11 cellular contexts compared by ENCODE assay signal in genomic region chr6:108946695-108947094, GRCh38.
DNase-seq lines count a peak whose midpoint lies in the region; ATAC-seq and TF ChIP-seq lines count a peak whose summit lies in the region.
"Had no signal": no experiment of that assay in that cellular context is flagged by ENCODE, and none has a peak within 500 bp of the region (broad histone marks: within the 10 kb centered on the region; RNA-seq: fewer than 3 reads in every experiment).

No MANE protein-coding gene starts in this region.

- DNase-seq in PC-3: no peak
- DNase-seq in dorsolateral prefrontal cortex: no peak
- no peak for DNase-seq in lung (ENCODE audit: low spot score)
- DNase-seq in NCI-H2196 (lab: John Stamatoyannopoulos, UW; ENCODE audit: unreplicated experiment): no peak
- no peak for DNase-seq in GM03348 (ENCODE audit: low spot score)
- DNase-seq in T1000 (lab: John Stamatoyannopoulos, UW): no peak
- DNase-seq in activated naive CD4-positive, alpha-beta T cell treated with anti-CD3 and anti-CD28 coated beads, Interleukin-2, amount 10 ng/mL, durations not matched to agents 7 days and 5 days: no peak
- DNase-seq: left cardiac atrium; NCI-H226; stimulated activated CD4-positive, alpha-beta T cell treated with anti-CD3 and anti-CD28 coated beads, Interleukin-2, amount 100 ng/mL, for 24 hours had no signal

- H2AFZ ChIP-seq in PC-3 (ENCODE audit: low read length): no peak overlapping the region

- no peaks in the 10 kb centered on the region for H3K36me3 Mint-ChIP-seq in activated naive CD4-positive, alpha-beta T cell treated with anti-CD3 and anti-CD28 coated beads, Interleukin-2, amount 10 ng/mL, durations not matched to agents 7 days and 5 days

- H3K4me1 ChIP-seq in PC-3 (ENCODE audit: insufficient read depth, low read length) (peaks cover 12% of the 10 kb centered on the region), lung (ENCODE audit: control insufficient read depth in 2 of 2, insufficient read depth in 2 of 2, low read length in 2 of 2) (peaks cover 17 to 35% of the 10 kb centered on the region in 2 donors)

- H3K36me3 ChIP-seq in PC-3 (ENCODE audit: low read depth, low read length) (no peaks in the 10 kb centered on the region), lung (ENCODE audit: control insufficient read depth in 2 of 2, insufficient read depth in 2 of 2, low read length in 2 of 2) (no peaks in the 10 kb centered on the region)

- H3K27me3 Mint-ChIP-seq in activated naive CD4-positive, alpha-beta T cell treated with anti-CD3 and anti-CD28 coated beads, Interleukin-2, amount 10 ng/mL, durations not matched to agents 7 days and 5 days: no peaks in the 10 kb centered on the region

- no peaks in the 10 kb centered on the region for H3K9me3 Mint-ChIP-seq in activated naive CD4-positive, alpha-beta T cell treated with anti-CD3 and anti-CD28 coated beads, Interleukin-2, amount 10 ng/mL, durations not matched to agents 7 days and 5 days

- no peak overlapping the region for H3K27ac Mint-ChIP-seq in activated naive CD4-positive, alpha-beta T cell treated with anti-CD3 and anti-CD28 coated beads, Interleukin-2, amount 10 ng/mL, durations not matched to agents 7 days and 5 days

- no peaks in the 10 kb centered on the region for H3F3A ChIP-seq in PC-3 (ENCODE audit: low read length, unreplicated experiment)

- peak overlapping the region; percentile 22; the same call in 1 of the 2 replicates for H3K4me2 ChIP-seq in PC-3 (ENCODE audit: low read length)

- ATAC-seq in PC-3 (no peak), lung (ENCODE audit: insufficient read depth, low FRiP score) (no peak)

- intact Hi-C loops in PC-3 (cut with micrococcal nuclease): no loop called here
- intact Hi-C loops in dorsolateral prefrontal cortex (cut with DNase I): no loop called here

- CTCF ChIA-PET in PC-3 (lab: Charles Lee): no interaction called here
- CTCF ChIA-PET in activated naive CD4-positive, alpha-beta T cell treated with anti-CD3 and anti-CD28 coated beads, Interleukin-2, amount 10 ng/mL, durations not matched to agents 7 days and 5 days (lab: Charles Lee): interaction anchor here (0.9 to 1.8 kb wide), 2 partner anchors 9 to 76 kb away, joined by 3 to 4 read pairs; no protein-coding TSS in a partner anchor

- no peaks in the 10 kb centered on the region for H3K9me2 ChIP-seq in PC-3 (replicated peaks; ENCODE audit: low read length)

- H3K79me2 ChIP-seq in PC-3 (ENCODE audit: low read length): no peaks in the 10 kb centered on the region

- H4K20me1 ChIP-seq in PC-3 (ENCODE audit: low read length): no peaks in the 10 kb centered on the region

- POLR2A ChIA-PET in PC-3 (lab: Charles Lee; ENCODE audit: unreplicated experiment): no interaction called here

- no peaks in the 10 kb centered on the region for H3K27me3 ChIP-seq in PC-3 (ENCODE audit: low read length)
- H3K27me3 ChIP-seq in dorsolateral prefrontal cortex: no peaks in the 10 kb centered on the region
- H3K27me3 ChIP-seq in lung (ENCODE audit: control insufficient read depth, insufficient read depth): no peaks in the 10 kb centered on the region

- H3K4me3 Mint-ChIP-seq in activated naive CD4-positive, alpha-beta T cell treated with anti-CD3 and anti-CD28 coated beads, Interleukin-2, amount 10 ng/mL, durations not matched to agents 7 days and 5 days: no peak overlapping the region

- H3K4me3 ChIP-seq in PC-3 (ENCODE audit: low read length) (no peak overlapping the region), dorsolateral prefrontal cortex (no peak overlapping the region), lung (no peak overlapping the region)

- H3K4me1 Mint-ChIP-seq in activated naive CD4-positive, alpha-beta T cell treated with anti-CD3 and anti-CD28 coated beads, Interleukin-2, amount 10 ng/mL, durations not matched to agents 7 days and 5 days: peaks cover 45% of the 10 kb centered on the region

- no peak overlapping the region for H3K9ac ChIP-seq in PC-3 (ENCODE audit: low read length)

- BruUV-seq in PC-3 (replicated peaks; lab: Mats Ljungman, UMichigan): no TSS peak

- 37 to 71% methylated on average over 3 of the region's 3 CpGs for WGBS in lung, 2 donors

- H3K9me3 ChIP-seq in PC-3 (ENCODE audit: low read length) (no peaks in the 10 kb centered on the region), lung (ENCODE audit: control insufficient read depth in 2 of 2, insufficient read depth in 1 of 2, low read length in 1 of 2) (no peaks in the 10 kb centered on the region)

- no peak overlapping the region; the same call in 1 of the 2 replicates for H3K27ac ChIP-seq in PC-3 (ENCODE audit: low read length)
- peak overlapping the region in 48 of 59 donors; percentile 4 to 90 (median 76) for H3K27ac ChIP-seq in dorsolateral prefrontal cortex
- H3K27ac ChIP-seq in lung (ENCODE audit: low read depth in 1 of 2, low read length in 1 of 2): peak overlapping the region; percentile 78 to 89
- peak overlapping the region; percentile 46 for H3K27ac ChIP-seq in temporal lobe (ENCODE audit: low read depth, low read length)

- TF ChIP-seq CTCF in PC-3 (conservative IDR thresholded peaks at IDR 0.05; ENCODE audit: low read depth, low read length) (no peak), dorsolateral prefrontal cortex (IDR thresholded peaks at IDR 0.05 in 54 of 56, conservative IDR thresholded peaks at IDR 0.05 in 2 of 56; ENCODE audit: low read depth in 1 of 56, partially characterized antibody in 56 of 56) (no peak), lung (IDR thresholded peaks at IDR 0.05; ENCODE audit: control extremely low read depth, extremely low read depth) (no peak)
